1 cellular context compared by ENCODE assay signal in genomic region chr2:15359716-15360531, GRCh38.
TF ChIP-seq lines count a peak whose summit lies in the region.

No MANE protein-coding gene starts in this region.

TF ChIP-seq in HepG2, 621 proteins besides CTCF, POLR2A, EP300 and RAD21 (continued from another document and continues in another):
- no peak for TF ChIP-seq MLXIP (CRISPR knock-in tag; IDR thresholded peaks at IDR 0.05; ENCODE audit: borderline replicate concordance)
- TF ChIP-seq PAXIP1 (CRISPR knock-in tag; conservative IDR thresholded peaks at IDR 0.05) = peak; percentile 52; the same call in 1 of the 2 replicates
- TF ChIP-seq RXRB (CRISPR knock-in tag; IDR thresholded peaks at IDR 0.05; ENCODE audit: borderline replicate concordance) = peak; percentile 56; the same call in 1 of the 2 replicates
- TF ChIP-seq RARA (CRISPR knock-in tag; IDR thresholded peaks at IDR 0.05) = peak; percentile 92
- no peak for TF ChIP-seq CENPBD1 (CRISPR knock-in tag; IDR thresholded peaks at IDR 0.05; ENCODE audit: borderline replicate concordance, low read depth)
- TF ChIP-seq HNF4A (CRISPR knock-in tag; IDR thresholded peaks at IDR 0.05) = peak; percentile 44; the same call in 1 of the 2 replicates
- TF ChIP-seq SATB2 (CRISPR knock-in tag; IDR thresholded peaks at IDR 0.05) = no peak
- peak; percentile 79 for TF ChIP-seq ARID5B (CRISPR knock-in tag; IDR thresholded peaks at IDR 0.05)
- TF ChIP-seq HOMEZ (CRISPR knock-in tag; IDR thresholded peaks at IDR 0.05; ENCODE audit: low read depth) = 0 out of 2 replicates have a peak, but pooled peaks have one; percentile 11
- TF ChIP-seq AHDC1 (CRISPR knock-in tag; IDR thresholded peaks at IDR 0.05; ENCODE audit: borderline replicate concordance) = peak; percentile 54; the same call in 1 of the 2 replicates
- peak; percentile 39 for TF ChIP-seq CEBPG (CRISPR knock-in tag; IDR thresholded peaks at IDR 0.05)
- TF ChIP-seq FOXP4 (CRISPR knock-in tag; IDR thresholded peaks at IDR 0.05) = peak; percentile 66
- no peak for TF ChIP-seq SIN3A (IDR thresholded peaks at IDR 0.05; ENCODE audit: borderline replicate concordance, low read depth, low read length)
- no peak for TF ChIP-seq ZBED4 (CRISPR knock-in tag; IDR thresholded peaks at IDR 0.05; ENCODE audit: borderline replicate concordance)
- no peak for TF ChIP-seq ZNF687 (CRISPR knock-in tag; IDR thresholded peaks at IDR 0.05)
- TF ChIP-seq TBX3 (IDR thresholded peaks at IDR 0.05; ENCODE audit: borderline replicate concordance) = no peak
